In the genomic region with DNA sequence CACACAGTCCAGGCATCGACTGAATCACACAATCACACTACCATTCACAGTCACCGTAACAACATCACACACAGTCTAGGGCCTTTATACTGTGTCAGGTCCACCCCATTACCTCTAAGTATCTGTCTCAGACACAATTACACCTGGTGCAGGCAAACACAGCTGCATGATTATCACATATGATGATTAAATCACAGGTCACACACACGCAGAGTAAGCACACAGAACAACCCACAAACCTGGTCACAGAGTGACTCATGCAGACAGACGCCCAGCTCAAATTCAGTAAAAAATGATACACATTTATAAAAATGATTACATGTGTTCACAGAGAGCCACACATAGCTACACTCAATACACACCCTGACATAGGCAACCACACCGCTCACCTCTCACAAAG, we compare ENCODE assay signal across 2 cellular contexts.
TF ChIP-seq lines count a peak whose summit lies in the region.

No MANE protein-coding gene starts in this region.

TF ChIP-seq in GM12878, 131 proteins besides CTCF, POLR2A, EP300 and RAD21:
- TF ChIP-seq BHLHE40 (IDR thresholded peaks at IDR 0.05; ENCODE audit: borderline replicate concordance in 1 of 2, low read depth in 2 of 2, low read length in 1 of 2) (no peak), ZNF217 (IDR thresholded peaks at IDR 0.05) (no peak), IKZF1 (conservative IDR thresholded peaks at IDR 0.05) (no peak), TARDBP (IDR thresholded peaks at IDR 0.05; ENCODE audit: borderline replicate concordance) (no peak), KAT2A (conservative IDR thresholded peaks at IDR 0.05; ENCODE audit: control insufficient read depth, low read depth, low read length) (no peak), BRCA1 (IDR thresholded peaks at IDR 0.05; ENCODE audit: low read depth, low read length) (no peak), TAF1 (IDR thresholded peaks at IDR 0.05; ENCODE audit: borderline replicate concordance, low read depth, low read length) (no peak), SPI1 (IDR thresholded peaks at IDR 0.05; ENCODE audit: borderline replicate concordance, insufficient read depth, low read depth, low read length) (no peak)
- TF ChIP-seq, protein P1, sequence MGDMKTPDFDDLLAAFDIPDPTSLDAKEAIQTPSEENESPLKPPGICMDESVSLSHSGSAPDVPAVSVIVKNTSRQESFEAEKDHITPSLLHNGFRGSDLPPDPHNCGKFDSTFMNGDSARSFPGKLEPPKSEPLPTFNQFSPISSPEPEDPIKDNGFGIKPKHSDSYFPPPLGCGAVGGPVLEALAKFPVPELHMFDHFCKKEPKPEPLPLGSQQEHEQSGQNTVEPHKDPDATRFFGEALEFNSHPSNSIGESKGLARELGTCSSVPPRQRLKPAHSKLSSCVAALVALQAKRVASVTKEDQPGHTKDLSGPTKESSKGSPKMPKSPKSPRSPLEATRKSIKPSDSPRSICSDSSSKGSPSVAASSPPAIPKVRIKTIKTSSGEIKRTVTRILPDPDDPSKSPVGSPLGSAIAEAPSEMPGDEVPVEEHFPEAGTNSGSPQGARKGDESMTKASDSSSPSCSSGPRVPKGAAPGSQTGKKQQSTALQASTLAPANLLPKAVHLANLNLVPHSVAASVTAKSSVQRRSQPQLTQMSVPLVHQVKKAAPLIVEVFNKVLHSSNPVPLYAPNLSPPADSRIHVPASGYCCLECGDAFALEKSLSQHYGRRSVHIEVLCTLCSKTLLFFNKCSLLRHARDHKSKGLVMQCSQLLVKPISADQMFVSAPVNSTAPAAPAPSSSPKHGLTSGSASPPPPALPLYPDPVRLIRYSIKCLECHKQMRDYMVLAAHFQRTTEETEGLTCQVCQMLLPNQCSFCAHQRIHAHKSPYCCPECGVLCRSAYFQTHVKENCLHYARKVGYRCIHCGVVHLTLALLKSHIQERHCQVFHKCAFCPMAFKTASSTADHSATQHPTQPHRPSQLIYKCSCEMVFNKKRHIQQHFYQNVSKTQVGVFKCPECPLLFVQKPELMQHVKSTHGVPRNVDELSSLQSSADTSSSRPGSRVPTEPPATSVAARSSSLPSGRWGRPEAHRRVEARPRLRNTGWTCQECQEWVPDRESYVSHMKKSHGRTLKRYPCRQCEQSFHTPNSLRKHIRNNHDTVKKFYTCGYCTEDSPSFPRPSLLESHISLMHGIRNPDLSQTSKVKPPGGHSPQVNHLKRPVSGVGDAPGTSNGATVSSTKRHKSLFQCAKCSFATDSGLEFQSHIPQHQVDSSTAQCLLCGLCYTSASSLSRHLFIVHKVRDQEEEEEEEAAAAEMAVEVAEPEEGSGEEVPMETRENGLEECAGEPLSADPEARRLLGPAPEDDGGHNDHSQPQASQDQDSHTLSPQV (IDR thresholded peaks at IDR 0.05), result no peak

TF ChIP-seq in WTC11, 78 proteins besides CTCF, POLR2A, EP300 and RAD21:
- TF ChIP-seq ZNF396 (CRISPR knock-in tag; IDR thresholded peaks at IDR 0.05; ENCODE audit: borderline replicate concordance) (no peak), ESRRA (CRISPR knock-in tag; IDR thresholded peaks at IDR 0.05; ENCODE audit: borderline replicate concordance) (no peak), ZNF121 (CRISPR knock-in tag; IDR thresholded peaks at IDR 0.05) (no peak), NR2C2 (CRISPR knock-in tag; IDR thresholded peaks at IDR 0.05) (no peak), HMGA2 (CRISPR knock-in tag; IDR thresholded peaks at IDR 0.05) (no peak), ZNF138 (CRISPR knock-in tag; conservative IDR thresholded peaks at IDR 0.05) (no peak), GRHL2 (CRISPR knock-in tag; IDR thresholded peaks at IDR 0.05; ENCODE audit: insufficient replicate concordance, severe bottlenecking) (no peak)
- TF ChIP-seq, protein P2, sequence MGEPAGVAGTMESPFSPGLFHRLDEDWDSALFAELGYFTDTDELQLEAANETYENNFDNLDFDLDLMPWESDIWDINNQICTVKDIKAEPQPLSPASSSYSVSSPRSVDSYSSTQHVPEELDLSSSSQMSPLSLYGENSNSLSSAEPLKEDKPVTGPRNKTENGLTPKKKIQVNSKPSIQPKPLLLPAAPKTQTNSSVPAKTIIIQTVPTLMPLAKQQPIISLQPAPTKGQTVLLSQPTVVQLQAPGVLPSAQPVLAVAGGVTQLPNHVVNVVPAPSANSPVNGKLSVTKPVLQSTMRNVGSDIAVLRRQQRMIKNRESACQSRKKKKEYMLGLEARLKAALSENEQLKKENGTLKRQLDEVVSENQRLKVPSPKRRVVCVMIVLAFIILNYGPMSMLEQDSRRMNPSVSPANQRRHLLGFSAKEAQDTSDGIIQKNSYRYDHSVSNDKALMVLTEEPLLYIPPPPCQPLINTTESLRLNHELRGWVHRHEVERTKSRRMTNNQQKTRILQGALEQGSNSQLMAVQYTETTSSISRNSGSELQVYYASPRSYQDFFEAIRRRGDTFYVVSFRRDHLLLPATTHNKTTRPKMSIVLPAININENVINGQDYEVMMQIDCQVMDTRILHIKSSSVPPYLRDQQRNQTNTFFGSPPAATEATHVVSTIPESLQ (CRISPR knock-in tag; IDR thresholded peaks at IDR 0.05), result no peak
- TF ChIP-seq, protein P3, sequence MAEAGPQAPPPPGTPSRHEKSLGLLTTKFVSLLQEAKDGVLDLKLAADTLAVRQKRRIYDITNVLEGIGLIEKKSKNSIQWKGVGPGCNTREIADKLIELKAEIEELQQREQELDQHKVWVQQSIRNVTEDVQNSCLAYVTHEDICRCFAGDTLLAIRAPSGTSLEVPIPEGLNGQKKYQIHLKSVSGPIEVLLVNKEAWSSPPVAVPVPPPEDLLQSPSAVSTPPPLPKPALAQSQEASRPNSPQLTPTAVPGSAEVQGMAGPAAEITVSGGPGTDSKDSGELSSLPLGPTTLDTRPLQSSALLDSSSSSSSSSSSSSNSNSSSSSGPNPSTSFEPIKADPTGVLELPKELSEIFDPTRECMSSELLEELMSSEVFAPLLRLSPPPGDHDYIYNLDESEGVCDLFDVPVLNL (CRISPR knock-in tag; IDR thresholded peaks at IDR 0.05; ENCODE audit: borderline replicate concordance, low read depth), result no peak
- TF ChIP-seq, protein P4, sequence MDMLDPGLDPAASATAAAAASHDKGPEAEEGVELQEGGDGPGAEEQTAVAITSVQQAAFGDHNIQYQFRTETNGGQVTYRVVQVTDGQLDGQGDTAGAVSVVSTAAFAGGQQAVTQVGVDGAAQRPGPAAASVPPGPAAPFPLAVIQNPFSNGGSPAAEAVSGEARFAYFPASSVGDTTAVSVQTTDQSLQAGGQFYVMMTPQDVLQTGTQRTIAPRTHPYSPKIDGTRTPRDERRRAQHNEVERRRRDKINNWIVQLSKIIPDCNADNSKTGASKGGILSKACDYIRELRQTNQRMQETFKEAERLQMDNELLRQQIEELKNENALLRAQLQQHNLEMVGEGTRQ (CRISPR knock-in tag; IDR thresholded peaks at IDR 0.05), result no peak
- TF ChIP-seq, protein P5, sequence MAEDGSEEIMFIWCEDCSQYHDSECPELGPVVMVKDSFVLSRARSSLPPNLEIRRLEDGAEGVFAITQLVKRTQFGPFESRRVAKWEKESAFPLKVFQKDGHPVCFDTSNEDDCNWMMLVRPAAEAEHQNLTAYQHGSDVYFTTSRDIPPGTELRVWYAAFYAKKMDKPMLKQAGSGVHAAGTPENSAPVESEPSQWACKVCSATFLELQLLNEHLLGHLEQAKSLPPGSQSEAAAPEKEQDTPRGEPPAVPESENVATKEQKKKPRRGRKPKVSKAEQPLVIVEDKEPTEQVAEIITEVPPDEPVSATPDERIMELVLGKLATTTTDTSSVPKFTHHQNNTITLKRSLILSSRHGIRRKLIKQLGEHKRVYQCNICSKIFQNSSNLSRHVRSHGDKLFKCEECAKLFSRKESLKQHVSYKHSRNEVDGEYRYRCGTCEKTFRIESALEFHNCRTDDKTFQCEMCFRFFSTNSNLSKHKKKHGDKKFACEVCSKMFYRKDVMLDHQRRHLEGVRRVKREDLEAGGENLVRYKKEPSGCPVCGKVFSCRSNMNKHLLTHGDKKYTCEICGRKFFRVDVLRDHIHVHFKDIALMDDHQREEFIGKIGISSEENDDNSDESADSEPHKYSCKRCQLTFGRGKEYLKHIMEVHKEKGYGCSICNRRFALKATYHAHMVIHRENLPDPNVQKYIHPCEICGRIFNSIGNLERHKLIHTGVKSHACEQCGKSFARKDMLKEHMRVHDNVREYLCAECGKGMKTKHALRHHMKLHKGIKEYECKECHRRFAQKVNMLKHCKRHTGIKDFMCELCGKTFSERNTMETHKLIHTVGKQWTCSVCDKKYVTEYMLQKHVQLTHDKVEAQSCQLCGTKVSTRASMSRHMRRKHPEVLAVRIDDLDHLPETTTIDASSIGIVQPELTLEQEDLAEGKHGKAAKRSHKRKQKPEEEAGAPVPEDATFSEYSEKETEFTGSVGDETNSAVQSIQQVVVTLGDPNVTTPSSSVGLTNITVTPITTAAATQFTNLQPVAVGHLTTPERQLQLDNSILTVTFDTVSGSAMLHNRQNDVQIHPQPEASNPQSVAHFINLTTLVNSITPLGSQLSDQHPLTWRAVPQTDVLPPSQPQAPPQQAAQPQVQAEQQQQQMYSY (CRISPR knock-in tag; IDR thresholded peaks at IDR 0.05), result no peak
- TF ChIP-seq, protein P6, sequence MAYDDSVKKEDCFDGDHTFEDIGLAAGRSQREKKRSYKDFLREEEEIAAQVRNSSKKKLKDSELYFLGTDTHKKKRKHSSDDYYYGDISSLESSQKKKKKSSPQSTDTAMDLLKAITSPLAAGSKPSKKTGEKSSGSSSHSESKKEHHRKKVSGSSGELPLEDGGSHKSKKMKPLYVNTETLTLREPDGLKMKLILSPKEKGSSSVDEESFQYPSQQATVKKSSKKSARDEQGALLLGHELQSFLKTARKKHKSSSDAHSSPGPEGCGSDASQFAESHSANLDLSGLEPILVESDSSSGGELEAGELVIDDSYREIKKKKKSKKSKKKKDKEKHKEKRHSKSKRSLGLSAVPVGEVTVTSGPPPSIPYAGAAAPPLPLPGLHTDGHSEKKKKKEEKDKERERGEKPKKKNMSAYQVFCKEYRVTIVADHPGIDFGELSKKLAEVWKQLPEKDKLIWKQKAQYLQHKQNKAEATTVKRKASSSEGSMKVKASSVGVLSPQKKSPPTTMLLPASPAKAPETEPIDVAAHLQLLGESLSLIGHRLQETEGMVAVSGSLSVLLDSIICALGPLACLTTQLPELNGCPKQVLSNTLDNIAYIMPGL (CRISPR knock-in tag; IDR thresholded peaks at IDR 0.05), result no peak
TF ChIP-seq in WTC11: peak in this region for 0.
